12 cellular contexts compared by ENCODE assay signal in genomic region chr17:34613064-34614019, GRCh38. TPM values are rescaled to one million over a fixed set of nuclear protein-coding genes. Genes with fewer than 3 reads are reported as not detected.
DNase-seq lines count a peak whose midpoint lies in the region; ATAC-seq and TF ChIP-seq lines count a peak whose summit lies in the region.
"Had no signal": no experiment of that assay in that cellular context is flagged by ENCODE, and none has a peak within 500 bp of the region (broad histone marks: within the 10 kb centered on the region; RNA-seq: fewer than 3 reads in every experiment).

No MANE protein-coding gene starts in this region.

- H3K27me3 ChIP-seq in cardiac muscle cell (no peaks in the 10 kb centered on the region), right cardiac atrium (ENCODE audit: control insufficient read depth, insufficient read depth) (no peaks in the 10 kb centered on the region), uterus (no peaks in the 10 kb centered on the region), right atrium auricular region (peaks cover 0 to 3% of the 10 kb centered on the region in 2 donors)

- no peaks in the 10 kb centered on the region for H3K36me3 ChIP-seq in cardiac muscle cell
- no peaks in the 10 kb centered on the region for H3K36me3 ChIP-seq in uterus
- H3K36me3 ChIP-seq in right atrium auricular region = no peaks in the 10 kb centered on the region

- H3K9me3 ChIP-seq in cardiac muscle cell (ENCODE audit: low read depth) = no peaks in the 10 kb centered on the region
- H3K9me3 ChIP-seq in right cardiac atrium (ENCODE audit: control insufficient read depth, low read length) = no peaks in the 10 kb centered on the region
- H3K9me3 ChIP-seq in uterus = no peaks in the 10 kb centered on the region
- no peaks in the 10 kb centered on the region for H3K9me3 ChIP-seq in right atrium auricular region

- H3K4me1 ChIP-seq in cardiac muscle cell (ENCODE audit: low read depth) (peaks cover 24% of the 10 kb centered on the region), right cardiac atrium (ENCODE audit: control insufficient read depth, insufficient read depth, low read length) (no peaks in the 10 kb centered on the region), uterus (no peaks in the 10 kb centered on the region), right atrium auricular region (no peaks in the 10 kb centered on the region)

- H3K27ac ChIP-seq in cardiac muscle cell (peak overlapping the region; percentile 53), right cardiac atrium (ENCODE audit: low read length) (no peak overlapping the region), uterus (no peak overlapping the region), right atrium auricular region (no peak overlapping the region)

- DNase-seq in cardiac muscle cell (ENCODE audit: low read depth in 1 of 2, low spot score in 1 of 2) = peak; percentile 4 to 67
- no peak for DNase-seq in right cardiac atrium
- peak; percentile 40 for DNase-seq in RPMI8226
- DNase-seq in iPS-NIHi7 (ENCODE audit: extremely low spot score) = peak; percentile 49
- DNase-seq in uterus = peak; percentile 18 to 34
- DNase-seq in right atrium auricular region (ENCODE audit: low spot score) = no peak
- DNase-seq in dermis blood vessel endothelial cell = no peak
- DNase-seq: activated CD4-positive, alpha-beta T cell treated with anti-CD3 and anti-CD28 coated beads for 1 hour; HFFc6; midbrain had no signal

- no peak for ATAC-seq in right cardiac atrium
- ATAC-seq in GM21423 (IDR thresholded peaks at IDR 0.05; ENCODE audit: unreplicated experiment) = no peak
- ATAC-seq: activated naive CD4-positive, alpha-beta T cell treated with anti-CD3 and anti-CD28 coated beads, Interleukin-2, amount 50 U/mL, for 72 hours had no signal

- intact Hi-C loops in right cardiac atrium (cut with DNase I) (no loop called here), uterus (cut with DNase I; ENCODE audit: low total_unique reads) (no loop called here)

- 39% methylated on average over 19 of the region's 19 CpGs for WGBS in right cardiac atrium

- TF ChIP-seq CTCF in cardiac muscle cell (IDR thresholded peaks at IDR 0.05; ENCODE audit: low read depth, low read length) (no peak), uterus (IDR thresholded peaks at IDR 0.05) (no peak), right atrium auricular region (IDR thresholded peaks at IDR 0.05) (no peak)

- no peak overlapping the region for H3K4me3 ChIP-seq in cardiac muscle cell
- no peak overlapping the region for H3K4me3 ChIP-seq in right cardiac atrium (ENCODE audit: low read length)
- no peak overlapping the region for H3K4me3 ChIP-seq in uterus
- no peak overlapping the region for H3K4me3 ChIP-seq in right atrium auricular region

- no peak for TF ChIP-seq POLR2A in uterus (IDR thresholded peaks at IDR 0.05)

RNA-seq across cellular contexts. Expression of gene TMEM132E, which starts 34.0 kb away (rescaled TPM):
- total RNA-seq in cardiac muscle cell (0.18 and 0.46 TPM in 2 replicates), right cardiac atrium (under 1 TPM; 0.06 to 0.35 (median 0.16) TPM), uterus (under 1 TPM in 1 of 4 donors, not detected in 3; 0.90 TPM), right atrium auricular region (under 1 TPM; 0.24 to 0.26 TPM), dermis blood vessel endothelial cell (not detected in 2 replicates)
- polyA plus RNA-seq in cardiac muscle cell (0.16 TPM in 1 of 2 replicates, not detected in the other), right cardiac atrium (0.16 TPM)
- total RNA-seq: activated naive CD4-positive, alpha-beta T cell treated with anti-CD3 and anti-CD28 coated beads, Interleukin-2, amount 50 U/mL, for 72 hours; HFFc6 had no signal

Comparison
In these comparisons a context has a peak if more than half of its experiments do, and no peak if none do; other contexts are left out.
1. DNase-seq: peak in cardiac muscle cell (2 of 2), RPMI8226 (single experiment), iPS-NIHi7 (single experiment) and uterus (2 of 2); none in right cardiac atrium (0 of 3), right atrium auricular region (single experiment) and dermis blood vessel endothelial cell (single experiment).